12 cellular contexts compared by ENCODE assay signal in the genomic region with DNA sequence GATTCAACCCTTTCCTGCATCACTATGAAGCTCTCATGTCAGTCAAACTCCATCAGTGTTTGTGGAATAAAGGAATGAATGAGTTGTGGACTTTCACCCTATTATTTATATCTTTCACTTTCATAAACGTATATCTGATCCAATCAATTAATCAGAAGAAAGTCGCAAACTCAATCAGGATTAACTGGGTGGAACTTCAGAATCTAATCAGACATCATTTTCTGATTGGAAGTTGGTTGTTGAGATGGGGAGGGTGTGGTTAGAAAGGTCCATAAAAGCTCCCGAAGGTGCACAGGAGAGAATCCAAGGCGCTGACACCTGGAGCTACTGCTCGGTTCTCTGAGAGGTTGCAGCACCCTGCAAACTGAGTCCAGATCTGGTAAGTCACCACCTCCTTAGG. TPM values are rescaled to one million over a fixed set of nuclear protein-coding genes. Genes with fewer than 3 reads are reported as not detected.
"Had no signal": no experiment of that assay in that cellular context is flagged by ENCODE, and none has a peak within 500 bp of the region (broad histone marks: within the 10 kb centered on the region; RNA-seq: fewer than 3 reads in every experiment).

Gene PRAMEF12 (plus strand): TSS at position 301 of the 400 bp plus-strand sequence. CDS start 1,130 bp downstream, outside the sequence.

- ATAC-seq: HCT116, HepG2 had no signal

- H2AFZ ChIP-seq: GM23248 had no signal

- H3K36me3 ChIP-seq: HAP-1 had no signal

- FAIRE-seq: H54, HepG2 had no signal

- H3K9me3 Mint-ChIP-seq: IgD-negative memory B cell had no signal

- H3K9me3 ChIP-seq: HAP-1 had no signal

- H3K9ac ChIP-seq: GM23248, KMS-11 had no signal

- H3K4me1 Mint-ChIP-seq: IgD-negative memory B cell had no signal

- H3K4me3 Mint-ChIP-seq: HFFc6, IgD-negative memory B cell had no signal

- DNase-seq: GM23248, GOT3, HFFc6, KBM-7 had no signal

- H3K4me2 ChIP-seq: KMS-11 had no signal

- H3K27ac Mint-ChIP-seq: HFFc6, IgD-negative memory B cell had no signal

- H3K27ac ChIP-seq: GM23248, HL-60, KMS-11 had no signal

- H3K36me3 Mint-ChIP-seq: IgD-negative memory B cell had no signal

- H3K4me1 ChIP-seq: HAP-1 had no signal

- H3K4me3 ChIP-seq: GM23248, HAP-1 had no signal

RNA-seq across cellular contexts. Expression of gene PRAMEF12, which starts in this region (rescaled TPM):
- total RNA-seq: GM23248, HepG2, HFFc6, HT1080 had no signal
- polyA plus RNA-seq: GM23248, HepG2, IgD-negative memory B cell had no signal
